In genomic region chr18:77701977-77702376, GRCh38 we compare ENCODE assay signal across 23 cellular contexts.
"Had no signal": no experiment of that assay in that cellular context is flagged by ENCODE, and none has a peak within 500 bp of the region (broad histone marks: within the 10 kb centered on the region; RNA-seq: fewer than 3 reads in every experiment).

No MANE protein-coding gene starts in this region.

- H3K9me3 ChIP-seq: esophagus squamous epithelium, mucosa of descending colon, thoracic aorta had no signal

- H3K27ac Mint-ChIP-seq: activated CD4-positive, alpha-beta T cell treated with anti-CD3 and anti-CD28 coated beads for 36 hours; activated CD8-positive, alpha-beta memory T cell treated with anti-CD3 and anti-CD28 coated beads, Interleukin-2, amount 10 ng/mL, durations not matched to agents 7 days and 5 days; activated CD8-positive, alpha-beta T cell treated with anti-CD3 and anti-CD28 coated beads, Interleukin-2, amount 10 ng/mL, durations not matched to agents 7 days and 5 days; activated naive CD8-positive, alpha-beta T cell; activated T-helper 2 cell treated with anti-CD3 and anti-CD28 coated beads, Interferon-gamma antibody, Interleukin-2, Interleukin-4, amounts not matched to agents 10 μg/mL and 5 μg/mL and 100 μg/mL, durations not matched to agents 14 hours and 24 hours and 36 hours; dendritic cell treated with granulocyte-macrophage colony-stimulating factor and Interleukin-4, amounts not matched to agents 40 ng/mL and 50 ng/mL, for 4 days; natural killer cell treated with Interleukin-12 subunit alpha and Interleukin-12 subunit beta and Interleukin-15 and Interleukin-18, amount 100 ng/mL, for 72 hours; stimulated activated effector memory CD8-positive, alpha-beta T cell treated with anti-CD3 and anti-CD28 coated beads, Interleukin-12 subunit alpha, Interleukin-12 subunit beta, amount 100 ng/mL, for 72 hours; stimulated activated naive CD8-positive, alpha-beta T cell treated with anti-CD3 and anti-CD28 coated beads, Interleukin-15, Interleukin-2, amounts not matched to agents 100 ng/mL and 50 ng/mL, for 24 hours; T-helper 2 cell treated with Interferon-gamma antibody and Interleukin-4, amounts not matched to agents 5 μg/mL and 100 μg/mL, for 36 hours had no signal

- H3K36me3 ChIP-seq: esophagus squamous epithelium, thoracic aorta had no signal

- H3K4me3 ChIP-seq: esophagus squamous epithelium, mucosa of descending colon, skin epidermis, thoracic aorta had no signal

- H3K4me1 Mint-ChIP-seq: activated CD4-positive, alpha-beta T cell treated with anti-CD3 and anti-CD28 coated beads for 36 hours; activated CD8-positive, alpha-beta memory T cell treated with anti-CD3 and anti-CD28 coated beads, Interleukin-2, amount 10 ng/mL, durations not matched to agents 7 days and 5 days; central memory CD8-positive, alpha-beta T cell; stimulated activated effector memory CD8-positive, alpha-beta T cell treated with anti-CD3 and anti-CD28 coated beads, Interleukin-12 subunit alpha, Interleukin-12 subunit beta, amount 100 ng/mL, for 72 hours had no signal

- H3K4me3 Mint-ChIP-seq: activated CD4-positive, alpha-beta T cell treated with anti-CD3 and anti-CD28 coated beads for 36 hours; activated CD8-positive, alpha-beta memory T cell treated with anti-CD3 and anti-CD28 coated beads, Interleukin-2, amount 10 ng/mL, durations not matched to agents 7 days and 5 days; activated CD8-positive, alpha-beta T cell treated with anti-CD3 and anti-CD28 coated beads, Interleukin-2, amount 10 ng/mL, durations not matched to agents 7 days and 5 days; activated naive CD8-positive, alpha-beta T cell; central memory CD8-positive, alpha-beta T cell; dendritic cell treated with granulocyte-macrophage colony-stimulating factor and Interleukin-4, amounts not matched to agents 40 ng/mL and 50 ng/mL, for 4 days; natural killer cell treated with Interleukin-12 subunit alpha and Interleukin-12 subunit beta and Interleukin-15 and Interleukin-18, amount 100 ng/mL, for 72 hours; stimulated activated effector memory CD8-positive, alpha-beta T cell treated with anti-CD3 and anti-CD28 coated beads, Interleukin-12 subunit alpha, Interleukin-12 subunit beta, amount 100 ng/mL, for 72 hours; stimulated activated naive CD8-positive, alpha-beta T cell treated with anti-CD3 and anti-CD28 coated beads, Interleukin-15, Interleukin-2, amounts not matched to agents 100 ng/mL and 50 ng/mL, for 24 hours; T-helper 2 cell treated with Interferon-gamma antibody and Interleukin-4, amounts not matched to agents 5 μg/mL and 100 μg/mL, for 36 hours had no signal

- H3K4me1 ChIP-seq: esophagus squamous epithelium had no signal

- H3K36me3 Mint-ChIP-seq: activated CD8-positive, alpha-beta memory T cell treated with anti-CD3 and anti-CD28 coated beads, Interleukin-2, amount 10 ng/mL, durations not matched to agents 7 days and 5 days; activated naive CD8-positive, alpha-beta T cell; natural killer cell treated with Interleukin-12 subunit alpha and Interleukin-12 subunit beta and Interleukin-15 and Interleukin-18, amount 100 ng/mL, for 72 hours; stimulated activated effector memory CD8-positive, alpha-beta T cell treated with anti-CD3 and anti-CD28 coated beads, Interleukin-12 subunit alpha, Interleukin-12 subunit beta, amount 100 ng/mL, for 72 hours had no signal

- DNase-seq: activated CD4-positive, CD25-positive, alpha-beta regulatory T cell; activated CD8-positive, alpha-beta memory T cell treated with anti-CD3 and anti-CD28 coated beads, Interleukin-2, amount 10 ng/mL, durations not matched to agents 7 days and 5 days; activated naive CD4-positive, alpha-beta T cell treated with Interleukin-2 at 50 U/mL for 16 hours; activated T-cell treated with anti-CD3 and anti-CD28 coated beads, Interleukin-2, amount 50 U/mL, for 48 hours; effector CD4-positive, alpha-beta T cell; esophagus squamous epithelium; foreskin melanocyte; left cardiac atrium; left ventricle myocardium superior had no signal

- H3K27ac ChIP-seq: epithelial cell of prostate, esophagus squamous epithelium, skin epidermis, thoracic aorta had no signal

- H3K9me3 Mint-ChIP-seq: activated T-helper 2 cell treated with anti-CD3 and anti-CD28 coated beads, Interferon-gamma antibody, Interleukin-2, Interleukin-4, amounts not matched to agents 10 μg/mL and 5 μg/mL and 100 μg/mL, durations not matched to agents 14 hours and 24 hours and 36 hours; central memory CD8-positive, alpha-beta T cell; dendritic cell treated with granulocyte-macrophage colony-stimulating factor and Interleukin-4, amounts not matched to agents 40 ng/mL and 50 ng/mL, for 4 days; natural killer cell treated with Interleukin-12 subunit alpha and Interleukin-12 subunit beta and Interleukin-15 and Interleukin-18, amount 100 ng/mL, for 72 hours; stimulated activated effector memory CD8-positive, alpha-beta T cell treated with anti-CD3 and anti-CD28 coated beads, Interleukin-12 subunit alpha, Interleukin-12 subunit beta, amount 100 ng/mL, for 72 hours; stimulated activated naive CD8-positive, alpha-beta T cell treated with anti-CD3 and anti-CD28 coated beads, Interleukin-15, Interleukin-2, amounts not matched to agents 100 ng/mL and 50 ng/mL, for 24 hours; T-helper 2 cell treated with Interferon-gamma antibody and Interleukin-4, amounts not matched to agents 5 μg/mL and 100 μg/mL, for 36 hours had no signal

- H3K27me3 Mint-ChIP-seq: dendritic cell treated with granulocyte-macrophage colony-stimulating factor and Interleukin-4, amounts not matched to agents 40 ng/mL and 50 ng/mL, for 4 days had no signal
